Comparison of ENCODE assay signal across 33 cellular contexts in the genomic region with DNA sequence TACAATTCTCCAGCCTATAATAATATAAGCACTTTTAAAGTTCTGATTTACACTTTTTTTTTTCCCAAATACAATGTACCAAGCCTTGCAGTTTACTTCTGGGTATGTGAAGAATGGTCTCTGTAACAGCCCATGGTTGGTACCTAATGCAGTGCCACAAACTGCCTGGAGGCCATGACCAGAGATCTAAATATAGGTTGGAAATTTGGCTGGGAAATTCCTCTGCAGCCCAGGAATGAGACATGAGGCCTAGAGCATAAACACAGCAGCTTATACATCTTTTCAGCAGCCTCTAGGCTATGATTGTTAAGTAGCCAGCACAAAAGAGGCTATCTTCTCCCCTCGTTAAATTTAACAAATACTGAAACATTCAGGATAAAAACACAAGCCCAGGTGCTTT.
DNase-seq lines count a peak whose midpoint lies in the region; ATAC-seq, FAIRE-seq and TF ChIP-seq lines count a peak whose summit lies in the region.
"Had no signal": no experiment of that assay in that cellular context is flagged by ENCODE, and none has a peak within 500 bp of the region (broad histone marks: within the 10 kb centered on the region; RNA-seq: fewer than 3 reads in every experiment).

No MANE protein-coding gene starts in this region.

- H3K4me3 Mint-ChIP-seq in neural progenitor cell: no peak overlapping the region
- no peak overlapping the region for H3K4me3 Mint-ChIP-seq in CD4-positive, alpha-beta memory T cell
- H3K4me3 Mint-ChIP-seq in Caco-2 (ENCODE audit: unreplicated experiment): no peak overlapping the region
- H3K4me3 Mint-ChIP-seq: activated B cell treated with CpG ODN at 0.5 μM for 24 hours; activated naive CD8-positive, alpha-beta T cell; B cell; CD8-positive, alpha-beta T cell had no signal

- H3K4me1 ChIP-seq in heart left ventricle: peaks cover 0 to 4% (median 0%) of the 10 kb centered on the region in 12 donors
- H3K4me1 ChIP-seq in neural progenitor cell: no peaks in the 10 kb centered on the region
- H3K4me1 ChIP-seq in CD4-positive, alpha-beta memory T cell (ENCODE audit: insufficient read depth, low read length): no peaks in the 10 kb centered on the region
- H3K4me1 ChIP-seq in Caco-2: no peaks in the 10 kb centered on the region
- H3K4me1 ChIP-seq: ascending aorta, parathyroid adenoma, tibial nerve had no signal

- no peaks in the 10 kb centered on the region for H3K36me3 Mint-ChIP-seq in neural progenitor cell
- H3K36me3 Mint-ChIP-seq in CD4-positive, alpha-beta memory T cell: no peaks in the 10 kb centered on the region
- no peaks in the 10 kb centered on the region for H3K36me3 Mint-ChIP-seq in Caco-2 (ENCODE audit: insufficient read depth, unreplicated experiment)
- H3K36me3 Mint-ChIP-seq: activated naive CD8-positive, alpha-beta T cell; CD8-positive, alpha-beta T cell had no signal

- BruUV-seq in Caco-2 (replicated peaks; lab: Mats Ljungman, UMichigan): no TSS peak

- no peak for FAIRE-seq in GM19239 (lab: Jason Lieb, UNC)
- FAIRE-seq: GM12892, HepG2 had no signal

- no peaks in the 10 kb centered on the region for H3K4me1 Mint-ChIP-seq in neural progenitor cell
- no peaks in the 10 kb centered on the region for H3K4me1 Mint-ChIP-seq in CD4-positive, alpha-beta memory T cell
- no peaks in the 10 kb centered on the region for H3K4me1 Mint-ChIP-seq in Caco-2 (ENCODE audit: low read depth, unreplicated experiment)
- H3K4me1 Mint-ChIP-seq: activated B cell treated with CpG ODN at 0.5 μM for 24 hours, B cell had no signal

- no peaks in the 10 kb centered on the region for H3F3A ChIP-seq in neural progenitor cell (ENCODE audit: low read depth)

- no peak overlapping the region for H3K9ac ChIP-seq in neural progenitor cell
- H3K9ac ChIP-seq: parathyroid adenoma had no signal

- H3K4me3 ChIP-seq in heart left ventricle (no peak overlapping the region), neural progenitor cell (no peak overlapping the region), Caco-2 (ENCODE audit: low read depth, low read length) (no peak overlapping the region)
- no peak overlapping the region for H3K4me3 ChIP-seq in CD4-positive, alpha-beta memory T cell (ENCODE audit: low read length in 2 of 2)
- H3K4me3 ChIP-seq: ascending aorta, coronary artery, lung, tibial nerve had no signal

- TF ChIP-seq POLR2A in heart left ventricle (IDR thresholded peaks at IDR 0.05): no peak

- H3K27me3 Mint-ChIP-seq in neural progenitor cell (ENCODE audit: insufficient read depth, low read depth) (peaks cover 3% of the 10 kb centered on the region), Caco-2 (ENCODE audit: insufficient read depth, unreplicated experiment) (no peaks in the 10 kb centered on the region)
- H3K27me3 Mint-ChIP-seq in CD4-positive, alpha-beta memory T cell: no peaks in the 10 kb centered on the region
- H3K27me3 Mint-ChIP-seq: activated B cell treated with CpG ODN at 0.5 μM for 24 hours; activated naive CD8-positive, alpha-beta T cell; B cell had no signal

- H4K20me1 ChIP-seq in neural progenitor cell (ENCODE audit: low read depth): no peaks in the 10 kb centered on the region

- intact Hi-C loops in heart left ventricle (cut with DNase I) (no loop called here), Caco-2 (cut with micrococcal nuclease; ENCODE audit: unreplicated experiment) (no loop called here)
- intact Hi-C loops in CD4-positive, alpha-beta memory T cell (cut with micrococcal nuclease): no loop called here

- WGBS in heart left ventricle, 4 donors: 27 to 50% (median 35%) methylated on average over 1 of the region's 1 CpG

- CTCF ChIA-PET in CD4-positive, alpha-beta memory T cell (lab: Charles Lee; ENCODE audit: partially characterized antibody): no interaction called here
- CTCF ChIA-PET in Caco-2 (lab: Charles Lee): no interaction called here

- no peaks in the 10 kb centered on the region for H3K79me2 ChIP-seq in neural progenitor cell (ENCODE audit: low read depth)
- H3K79me2 ChIP-seq: parathyroid adenoma had no signal

- H3K27ac ChIP-seq in heart left ventricle (peak overlapping the region in 1 of 12 donors; percentile 20), neural progenitor cell (no peak overlapping the region)
- no peak overlapping the region for H3K27ac ChIP-seq in CD4-positive, alpha-beta memory T cell (ENCODE audit: low read depth, low read length)
- H3K27ac ChIP-seq: ascending aorta, parathyroid adenoma, tibial nerve had no signal

- H3K4me2 ChIP-seq in neural progenitor cell: no peak overlapping the region

- H3K27ac Mint-ChIP-seq in neural progenitor cell: no peak overlapping the region
- H3K27ac Mint-ChIP-seq in CD4-positive, alpha-beta memory T cell: no peak overlapping the region
- no peak overlapping the region for H3K27ac Mint-ChIP-seq in Caco-2 (ENCODE audit: unreplicated experiment)
- H3K27ac Mint-ChIP-seq: activated B cell treated with CpG ODN at 0.5 μM for 24 hours; activated naive CD8-positive, alpha-beta T cell; B cell; CD8-positive, alpha-beta T cell had no signal

- no peaks in the 10 kb centered on the region for H3K27me3 ChIP-seq in heart left ventricle
- H3K27me3 ChIP-seq in neural progenitor cell: no peaks in the 10 kb centered on the region
- no peaks in the 10 kb centered on the region for H3K27me3 ChIP-seq in CD4-positive, alpha-beta memory T cell (ENCODE audit: insufficient read depth, low read length)
- H3K27me3 ChIP-seq in Caco-2 (replicated peaks; ENCODE audit: control insufficient read depth, insufficient read depth, low read length): no peaks in the 10 kb centered on the region
- H3K27me3 ChIP-seq: ascending aorta, tibial nerve had no signal

- ATAC-seq in heart left ventricle (peak; percentile 73 to 92 (median 78)), GM19463 (IDR thresholded peaks at IDR 0.05; ENCODE audit: unreplicated experiment) (no peak)
- ATAC-seq: CD8-positive, alpha-beta T cell; HCT116; HepG2 had no signal

- DNase-seq in EH (ENCODE audit: low read depth): peak; percentile 30
- peak; percentile 83 for DNase-seq in SK-MEL-5 (ENCODE audit: low read depth, low spot score)
- DNase-seq in heart left ventricle: no peak
- peak; percentile 6 for DNase-seq in neural progenitor cell (ENCODE audit: low spot score)
- DNase-seq in CD4-positive, alpha-beta memory T cell: no peak
- no peak for DNase-seq in Caco-2
- DNase-seq in GM19239 (ENCODE audit: insufficient read length, low spot score): no peak
- DNase-seq: activated B cell treated with CpG ODN at 0.5 μM for 24 hours; activated CD4-positive, alpha-beta T cell treated with anti-CD3 and anti-CD28 coated beads, Interleukin-2, amount 50 U/mL, for 1 hour; activated effector memory CD4-positive, alpha-beta T cell treated with anti-CD3 and anti-CD28 coated beads, Interleukin-2, amount 50 U/mL, for 16 hours; activated T-cell treated with anti-CD3 and anti-CD28 coated beads, Interleukin-2, amount 50 U/mL, for 1 hour; caudate nucleus; CD8-positive, alpha-beta T cell; DMS 273 treated with DMSO at 0.1 percent for 48 hours; erythroblast; kidney glomerular epithelial cell; NCI-H1436 treated with DMSO at 0.1 percent for 48 hours; NCI-H2081 treated with DMSO at 0.1 percent for 48 hours; NCI-H2227 treated with DMSO at 0.1 percent for 48 hours; SIG-M5; stimulated activated CD4-positive, alpha-beta T cell treated with anti-CD3 and anti-CD28 coated beads, Interleukin-4, amount 100 ng/mL, for 24 hours; T-helper 1 cell had no signal

- POLR2A ChIA-PET in CD4-positive, alpha-beta memory T cell (lab: Charles Lee; ENCODE audit: partially characterized antibody): no interaction called here
- POLR2A ChIA-PET in Caco-2 (lab: Charles Lee): no interaction called here

- H3K9me3 Mint-ChIP-seq in neural progenitor cell: no peaks in the 10 kb centered on the region
- H3K9me3 Mint-ChIP-seq in CD4-positive, alpha-beta memory T cell: peaks cover 0 to 2% (median 0%) of the 10 kb centered on the region in 8 donors
- H3K9me3 Mint-ChIP-seq in Caco-2 (ENCODE audit: unreplicated experiment): no peaks in the 10 kb centered on the region
- H3K9me3 Mint-ChIP-seq: activated B cell treated with CpG ODN at 0.5 μM for 24 hours; CD8-positive, alpha-beta T cell had no signal

- in situ Hi-C loops in SK-MEL-5 (cut with HindIII; ENCODE audit: low pct_unique_long_range_greater_than_20kb, low sequenced_read_pairs): no loop called here

- no peak for TF ChIP-seq CTCF in heart left ventricle (IDR thresholded peaks at IDR 0.05)
- no peak for TF ChIP-seq CTCF in neural progenitor cell (IDR thresholded peaks at IDR 0.05)
- no peak for TF ChIP-seq CTCF in Caco-2 (IDR thresholded peaks at IDR 0.05; ENCODE audit: insufficient read depth in 1 of 2, low read depth in 1 of 2, low read length in 1 of 2, severe bottlenecking in 1 of 2, unreplicated experiment in 1 of 2)

- no peaks in the 10 kb centered on the region for H3K36me3 ChIP-seq in heart left ventricle
- no peaks in the 10 kb centered on the region for H3K36me3 ChIP-seq in neural progenitor cell
- no peaks in the 10 kb centered on the region for H3K36me3 ChIP-seq in CD4-positive, alpha-beta memory T cell (ENCODE audit: insufficient read depth, low read length)
- H3K36me3 ChIP-seq in Caco-2 (ENCODE audit: control insufficient read depth, insufficient read depth, low read length): no peaks in the 10 kb centered on the region
- H3K36me3 ChIP-seq: ascending aorta, tibial nerve had no signal

- H2AFZ ChIP-seq in neural progenitor cell (replicated peaks): peak overlapping the region; percentile 9
- H2AFZ ChIP-seq: parathyroid adenoma had no signal

- H3K9me3 ChIP-seq in heart left ventricle (no peaks in the 10 kb centered on the region), neural progenitor cell (ENCODE audit: low read depth) (no peaks in the 10 kb centered on the region), Caco-2 (no peaks in the 10 kb centered on the region)
- no peaks in the 10 kb centered on the region for H3K9me3 ChIP-seq in CD4-positive, alpha-beta memory T cell (ENCODE audit: control insufficient read depth in 1 of 2, low read length in 2 of 2)
- H3K9me3 ChIP-seq: ascending aorta, tibial nerve had no signal

Comparison
In these comparisons a context has a peak if more than half of its experiments do, and no peak if none do; other contexts are left out.
1. DNase-seq: peak in EH (single experiment), SK-MEL-5 (single experiment) and neural progenitor cell (single experiment); none in heart left ventricle (0 of 5), CD4-positive, alpha-beta memory T cell (0 of 5), Caco-2 (0 of 2) and GM19239 (single experiment).